31 cellular contexts compared by ENCODE assay signal in the genomic region with DNA sequence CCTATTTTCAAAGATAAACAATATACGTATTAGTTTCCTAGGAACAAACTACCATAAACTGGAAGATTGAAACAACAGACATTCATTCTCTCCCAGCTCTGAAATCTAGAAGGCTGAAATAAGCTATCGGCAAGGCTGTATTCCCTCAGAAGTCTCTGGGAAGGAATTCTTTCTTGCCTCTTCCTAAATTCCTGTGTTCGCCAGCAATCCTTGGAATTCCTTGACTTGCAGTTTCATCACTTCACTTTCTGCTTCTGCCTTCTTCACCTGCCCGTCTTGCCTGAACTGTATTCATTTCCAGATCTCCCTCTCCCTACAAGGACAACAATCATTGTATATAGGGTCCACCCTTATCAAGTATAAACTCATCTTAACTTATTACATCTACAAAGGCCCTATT. TPM values are rescaled to one million over a fixed set of nuclear protein-coding genes. Genes with fewer than 3 reads are reported as not detected.
DNase-seq lines count a peak whose midpoint lies in the region; ATAC-seq, FAIRE-seq and TF ChIP-seq lines count a peak whose summit lies in the region.
"Had no signal": no experiment of that assay in that cellular context is flagged by ENCODE, and none has a peak within 500 bp of the region (broad histone marks: within the 10 kb centered on the region; RNA-seq: fewer than 3 reads in every experiment).

No MANE protein-coding gene starts in this region.

- H3K27ac Mint-ChIP-seq in astrocyte (ENCODE audit: unreplicated experiment), result peak overlapping the region; percentile 91
- H3K27ac Mint-ChIP-seq: activated B cell treated with CpG ODN at 0.5 μM for 24 hours; activated CD8-positive, alpha-beta memory T cell treated with anti-CD3 and anti-CD28 coated beads, Interleukin-2, amount 10 ng/mL, durations not matched to agents 7 days and 5 days; CD8-positive, alpha-beta T cell; memory B cell; naive thymus-derived CD8-positive, alpha-beta T cell had no signal

- no peaks in the 10 kb centered on the region for H3K79me2 ChIP-seq in mammary epithelial cell (ENCODE audit: insufficient read depth, low read length)
- H3K79me2 ChIP-seq in astrocyte (ENCODE audit: insufficient read depth, low read length), result no peaks in the 10 kb centered on the region

- no peak for ATAC-seq in HG02938 (IDR thresholded peaks at IDR 0.05; ENCODE audit: unreplicated experiment)
- ATAC-seq: activated CD8-positive, alpha-beta memory T cell treated with anti-CD3 and anti-CD28 coated beads, Interleukin-2, amount 10 ng/mL, durations not matched to agents 7 days and 5 days; CD8-positive, alpha-beta T cell; HCT116; naive thymus-derived CD8-positive, alpha-beta T cell; stimulated activated naive CD8-positive, alpha-beta T cell treated with anti-CD3 and anti-CD28 coated beads, Interleukin-15, Interleukin-2, amounts not matched to agents 100 U/mL and 50 U/mL, for 24 hours had no signal

- H3K4me3 Mint-ChIP-seq in astrocyte (ENCODE audit: unreplicated experiment), result peak overlapping the region; percentile 25
- H3K4me3 Mint-ChIP-seq: activated B cell treated with CpG ODN at 0.5 μM for 24 hours; activated CD8-positive, alpha-beta memory T cell treated with anti-CD3 and anti-CD28 coated beads, Interleukin-2, amount 10 ng/mL, durations not matched to agents 7 days and 5 days; CD8-positive, alpha-beta T cell; memory B cell; naive thymus-derived CD8-positive, alpha-beta T cell had no signal

- in situ Hi-C loops in mammary epithelial cell (cut with MboI; ENCODE audit: low sequenced_read_pairs in 2 of 2), result no loop called here

- H3K9me3 ChIP-seq in mammary epithelial cell (replicated peaks; ENCODE audit: insufficient read depth, low read length) (no peaks in the 10 kb centered on the region), breast epithelium (no peaks in the 10 kb centered on the region), astrocyte (ENCODE audit: insufficient read depth, low read depth, low read length) (no peaks in the 10 kb centered on the region)
- H3K9me3 ChIP-seq: thyroid gland had no signal

- no peaks in the 10 kb centered on the region for H3K27me3 Mint-ChIP-seq in astrocyte (ENCODE audit: low read depth, unreplicated experiment)

- H3K4me1 Mint-ChIP-seq in astrocyte (ENCODE audit: low read depth, unreplicated experiment), result peaks cover 30% of the 10 kb centered on the region
- H3K4me1 Mint-ChIP-seq: activated CD8-positive, alpha-beta memory T cell treated with anti-CD3 and anti-CD28 coated beads, Interleukin-2, amount 10 ng/mL, durations not matched to agents 7 days and 5 days had no signal

- H3K4me3 ChIP-seq in mammary epithelial cell (replicated peaks in 1 of 3; ENCODE audit: insufficient read depth in 1 of 3, low read depth in 2 of 3, low read length in 3 of 3), result no peak overlapping the region
- H3K4me3 ChIP-seq in breast epithelium, result no peak overlapping the region
- no peak overlapping the region for H3K4me3 ChIP-seq in astrocyte (ENCODE audit: insufficient read depth, low read depth, low read length)
- H3K4me3 ChIP-seq: thyroid gland had no signal

- H4K20me1 ChIP-seq in mammary epithelial cell (ENCODE audit: insufficient read depth, low read length), result no peaks in the 10 kb centered on the region
- H4K20me1 ChIP-seq in astrocyte (ENCODE audit: insufficient read depth, low read length), result no peaks in the 10 kb centered on the region

- TF ChIP-seq CTCF in mammary epithelial cell (conservative IDR thresholded peaks at IDR 0.05 in 1 of 2, IDR thresholded peaks at IDR 0.05 in 1 of 2; ENCODE audit: extremely low read depth in 1 of 2, insufficient read depth in 1 of 2, low read depth in 1 of 2, low read length in 2 of 2) (no peak), breast epithelium (IDR thresholded peaks at IDR 0.05) (no peak), astrocyte (IDR thresholded peaks at IDR 0.05; ENCODE audit: insufficient read depth, low read depth, low read length) (no peak)

- no TSS peak for BruUV-seq in mammary epithelial cell (replicated peaks; lab: Mats Ljungman, UMichigan)

- H2AFZ ChIP-seq in mammary epithelial cell (ENCODE audit: low read depth, low read length) (peak overlapping the region; percentile 79), astrocyte (ENCODE audit: low read depth, low read length) (no peak overlapping the region)

- H3K27me3 ChIP-seq in mammary epithelial cell (ENCODE audit: insufficient read depth, low read length) (no peaks in the 10 kb centered on the region), breast epithelium (no peaks in the 10 kb centered on the region), astrocyte (ENCODE audit: insufficient read depth, low read length) (no peaks in the 10 kb centered on the region)
- H3K27me3 ChIP-seq: thyroid gland had no signal

- TF ChIP-seq POLR2A in breast epithelium (IDR thresholded peaks at IDR 0.05), result no peak

- H3K9me3 Mint-ChIP-seq in astrocyte (ENCODE audit: unreplicated experiment), result no peaks in the 10 kb centered on the region

- H3K36me3 ChIP-seq in mammary epithelial cell (ENCODE audit: insufficient read depth, low read length) (no peaks in the 10 kb centered on the region), breast epithelium (no peaks in the 10 kb centered on the region), astrocyte (ENCODE audit: insufficient read depth, low read length) (no peaks in the 10 kb centered on the region)
- H3K36me3 ChIP-seq: thyroid gland had no signal

- H3K4me1 ChIP-seq in mammary epithelial cell (ENCODE audit: insufficient read depth, low read length), result peaks cover 18% of the 10 kb centered on the region
- H3K4me1 ChIP-seq in breast epithelium, result no peaks in the 10 kb centered on the region
- peaks cover 11% of the 10 kb centered on the region for H3K4me1 ChIP-seq in astrocyte (ENCODE audit: insufficient read depth, low read length)

- DNase-seq in mammary epithelial cell (no peak), breast epithelium (ENCODE audit: low spot score in 2 of 2) (no peak), astrocyte (ENCODE audit: low read depth) (peak; percentile 43), kidney glomerular epithelial cell (lab: John Stamatoyannopoulos, UW) (peak; percentile 60), urothelium cell line (ENCODE audit: low spot score) (peak; percentile 33), mucosa of gallbladder (ENCODE audit: low spot score) (no peak), posterior cingulate gyrus (no peak)
- DNase-seq: activated B cell treated with CpG ODN at 0.5 μM for 24 hours; activated CD8-positive, alpha-beta memory T cell treated with anti-CD3 and anti-CD28 coated beads, Interleukin-2, amount 10 ng/mL, durations not matched to agents 7 days and 5 days; activated naive CD4-positive, alpha-beta T cell; activated T-cell treated with anti-CD3 and anti-CD28 coated beads, Interleukin-2, amount 50 U/mL, for 48 hours; AML-193; CD8-positive, alpha-beta T cell; DMS 273 treated with DMSO at 0.1 percent for 48 hours; effector CD8-positive, alpha-beta T cell; foreskin melanocyte; GDM1; naive thymus-derived CD8-positive, alpha-beta T cell; NCI-H146; NCI-H2107; NCI-H446 treated with DMSO at 0.1 percent for 48 hours; NCI-H82; occipital lobe; stimulated activated naive CD8-positive, alpha-beta T cell treated with anti-CD3 and anti-CD28 coated beads, Interleukin-15, Interleukin-2, amounts not matched to agents 100 U/mL and 50 U/mL, for 24 hours; T1000; thyroid gland had no signal

- 25% methylated on average over 4 of the region's 4 CpGs for WGBS in mammary epithelial cell (ENCODE audit: low coverage, missing lambda C conversion rate)

- CTCF ChIA-PET in mammary epithelial cell (lab: Charles Lee; ENCODE audit: low non-redundant PET), result interaction anchor here (0.5 kb wide), 1 partner anchor 100 kb away, joined by 3 read pairs; no protein-coding TSS in a partner anchor

- H3K4me2 ChIP-seq in mammary epithelial cell (ENCODE audit: insufficient read depth, low read depth, low read length) (peak overlapping the region; percentile 23), astrocyte (ENCODE audit: low read length) (no peak overlapping the region)

- H3K36me3 Mint-ChIP-seq in astrocyte (ENCODE audit: low read depth, unreplicated experiment), result no peaks in the 10 kb centered on the region
- H3K36me3 Mint-ChIP-seq: CD8-positive, alpha-beta T cell had no signal

- dilution Hi-C loops in mammary epithelial cell (cut with HindIII; ENCODE audit: low sequenced_read_pairs), result no loop called here

- intact Hi-C loops in mammary epithelial cell (cut with micrococcal nuclease) (loop anchor here (5.0 kb wide), 1 partner anchor 47 kb away; a partner anchor contains a TSS), breast epithelium (cut with DNase I; ENCODE audit: low total_unique reads) (no loop called here), posterior cingulate gyrus (cut with DNase I) (no loop called here)

- H3K27ac ChIP-seq in mammary epithelial cell (ENCODE audit: insufficient read depth, low read depth, low read length) (no peak overlapping the region), breast epithelium (no peak overlapping the region), astrocyte (ENCODE audit: low read depth, low read length) (no peak overlapping the region)
- H3K27ac ChIP-seq: RWPE1, thyroid gland had no signal

- H3K9ac ChIP-seq in mammary epithelial cell (ENCODE audit: insufficient read depth, low read length) (no peak overlapping the region), astrocyte (ENCODE audit: low read length) (no peak overlapping the region)

- FAIRE-seq in astrocyte (lab: Jason Lieb, UNC) (no peak), urothelium cell line (lab: Jason Lieb, UNC) (no peak)
- FAIRE-seq: colon had no signal

RNA-seq across cellular contexts. Expression of a gene that starts 17.7 kb away (rescaled TPM):
- total RNA-seq in mammary epithelial cell (1 to 10 TPM; 6.5 to 6.6 TPM), breast epithelium (10 to 100 TPM in 2 of 3 donors, 1 to 10 TPM in 1; 4.5 to 15.2 (median 10.8) TPM), astrocyte (9.6 and 10.1 TPM in 2 replicates), mucosa of gallbladder (12.5 TPM)
- 6.3 TPM for polyA plus RNA-seq in mammary epithelial cell
- 80.9 TPM for polyA minus RNA-seq in mammary epithelial cell

RNA-seq across cellular contexts. Expression of a gene that starts 49.4 kb away (rescaled TPM):
- total RNA-seq in mammary epithelial cell, result 100 to 1,000 TPM; 348 to 450 TPM
- 319 TPM for polyA plus RNA-seq in mammary epithelial cell
- polyA minus RNA-seq in mammary epithelial cell, result 177 TPM
- 100 to 1,000 TPM; 305 to 560 (median 418) TPM for total RNA-seq in breast epithelium
- 804 and 849 TPM in 2 replicates for total RNA-seq in astrocyte
- total RNA-seq in mucosa of gallbladder, result 502 TPM

Comparison
In these comparisons a context has a peak if more than half of its experiments do, and no peak if none do; other contexts are left out.
1. DNase-seq: peak in astrocyte (single experiment), kidney glomerular epithelial cell (single experiment) and urothelium cell line (single experiment); none in mammary epithelial cell (single experiment), breast epithelium (0 of 2), mucosa of gallbladder (single experiment) and posterior cingulate gyrus (0 of 10).